Comparison of ENCODE assay signal across 10 cellular contexts in genomic region chr11:70272009-70272408, GRCh38. TPM values are rescaled to one million over a fixed set of nuclear protein-coding genes. Genes with fewer than 3 reads are reported as not detected.
A peak's percentile ranks its signal among the peaks of the same experiment; 100 is the strongest.
DNase-seq lines count a peak whose midpoint lies in the region; ATAC-seq, FAIRE-seq and TF ChIP-seq lines count a peak whose summit lies in the region.
"Had no signal": no experiment of that assay in that cellular context is flagged by ENCODE, and none has a peak within 500 bp of the region (broad histone marks: within the 10 kb centered on the region; RNA-seq: fewer than 3 reads in every experiment).

No MANE protein-coding gene starts in this region.

- no peaks in the 10 kb centered on the region for H3K9me1 ChIP-seq in K562 (ENCODE audit: control insufficient read depth, insufficient read depth, low read length)

- intact Hi-C loops in K562 (cut with micrococcal nuclease), result no loop called here

- BruUV-seq in K562 (replicated peaks; lab: Mats Ljungman, UMichigan), result TSS peak; percentile 44

- TF ChIP-seq POLR2A in K562 (conservative IDR thresholded peaks at IDR 0.05), result no peak
- no peak for TF ChIP-seq POLR2A in erythroblast (IDR thresholded peaks at IDR 0.05; ENCODE audit: low read length)

- no peak for FAIRE-seq in K562 (lab: Jason Lieb, UNC)

- H3K4me3 ChIP-seq in AG10803 (ENCODE audit: low read length) (peak overlapping the region; percentile 86; the same call in 1 of the 2 replicates), HUES48 (ENCODE audit: low read depth, low read length) (0 out of 2 replicates have a peak overlapping the region, but pooled peaks have one; percentile 27), K562 (peak overlapping the region; percentile 91; the same call in 1 of the 2 replicates), muscle layer of colon (ENCODE audit: low read depth in 1 of 2, low read length in 2 of 2) (peak overlapping the region in 1 of 2 donors; percentile 28)

- H3K4me2 ChIP-seq in K562 (ENCODE audit: insufficient read depth, low read length), result peak overlapping the region; percentile 95

- H3K27me3 ChIP-seq in HUES48 (ENCODE audit: control insufficient read depth, insufficient read depth, low read length), result no peaks in the 10 kb centered on the region
- peaks cover 8 to 11% of the 10 kb centered on the region in 2 experiments; a peak in 4 of 5 replicates for H3K27me3 ChIP-seq in K562 (ENCODE audit: control insufficient read depth in 2 of 2, insufficient read depth in 2 of 2, low read length in 2 of 2)
- no peaks in the 10 kb centered on the region for H3K27me3 ChIP-seq in muscle layer of colon (ENCODE audit: control insufficient read depth in 1 of 2, insufficient read depth in 2 of 2, low read length in 2 of 2)
- H3K27me3 ChIP-seq: right lobe of liver had no signal

- peaks cover 60% of the 10 kb centered on the region for H3K79me2 ChIP-seq in K562 (ENCODE audit: control insufficient read depth, insufficient read depth, low read length)

- H3K36me3 ChIP-seq in HUES48 (ENCODE audit: control insufficient read depth, insufficient read depth, low read length) (peaks cover 48% of the 10 kb centered on the region), K562 (ENCODE audit: control insufficient read depth, insufficient read depth, low read length) (peaks cover 49% of the 10 kb centered on the region), muscle layer of colon (ENCODE audit: insufficient read depth, low read length) (peaks cover 14% of the 10 kb centered on the region)

- no peak overlapping the region for H3K9ac ChIP-seq in HUES48 (ENCODE audit: low read depth, low read length)
- no peak overlapping the region for H3K9ac ChIP-seq in K562 (ENCODE audit: insufficient read depth in 1 of 2, low read depth in 2 of 2, low read length in 2 of 2)
- H3K9ac ChIP-seq in muscle layer of colon (ENCODE audit: low read length), result peak overlapping the region; percentile 33

- TF ChIP-seq CTCF in AG10803 (conservative IDR thresholded peaks at IDR 0.05; ENCODE audit: low read length) (no peak), K562 (IDR thresholded peaks at IDR 0.05 in 2 of 3, conservative IDR thresholded peaks at IDR 0.05 in 1 of 3; ENCODE audit: insufficient read depth in 2 of 3, low read depth in 1 of 3, low read length in 3 of 3) (no peak)

- H3K9me3 ChIP-seq in HUES48 (ENCODE audit: control insufficient read depth, insufficient read depth, low read length), result no peaks in the 10 kb centered on the region
- no peaks in the 10 kb centered on the region for H3K9me3 ChIP-seq in K562 (replicated peaks; ENCODE audit: control insufficient read depth, insufficient read depth, low read depth, low read length)
- H3K9me3 ChIP-seq in muscle layer of colon (ENCODE audit: low read length), result no peaks in the 10 kb centered on the region
- H3K9me3 ChIP-seq: right lobe of liver had no signal

- POLR2A ChIA-PET in K562 (lab: Yijun Ruan, JAX), result interaction anchor here (1.3 kb wide), 1 partner anchor 15 kb away, joined by 4 read pairs; no protein-coding TSS in a partner anchor

- CTCF ChIA-PET in K562 (lab: Yijun Ruan, JAX; ENCODE audit: low intra/inter-chr PET ratio), result no interaction called here

- TF ChIP-seq EP300 in K562 (IDR thresholded peaks at IDR 0.05; ENCODE audit: low read length), result no peak

- H4K20me1 ChIP-seq in K562 (replicated peaks; ENCODE audit: control insufficient read depth, insufficient read depth, low read length), result 0 out of 2 replicates have a peak, but pooled peaks cover 7% of the 10 kb centered on the region

- H3K4me1 ChIP-seq in HUES48 (ENCODE audit: control insufficient read depth, insufficient read depth, low read length) (0 out of 2 replicates have a peak, but pooled peaks cover 3% of the 10 kb centered on the region), K562 (replicated peaks in 1 of 2; ENCODE audit: control insufficient read depth in 2 of 2, insufficient read depth in 2 of 2, low read length in 2 of 2) (peaks cover 18 to 20% of the 10 kb centered on the region in 2 experiments; a peak in 4 of 5 replicates), muscle layer of colon (ENCODE audit: insufficient read depth, low read length) (peaks cover 10% of the 10 kb centered on the region)

- 77% methylated on average over 7 of the region's 7 CpGs for WGBS in K562 (ENCODE audit: insufficient coverage, low coverage, missing lambda C conversion rate)

- no peak overlapping the region for H3K27ac ChIP-seq in HUES48 (ENCODE audit: low read depth, low read length)
- H3K27ac ChIP-seq in K562 (ENCODE audit: extremely low read depth, low read depth, low read length), result no peak overlapping the region
- no peak overlapping the region for H3K27ac ChIP-seq in muscle layer of colon (ENCODE audit: low read depth, low read length)

- no peak for TF ChIP-seq RAD21 in K562 (CRISPR knock-in tag; conservative IDR thresholded peaks at IDR 0.05 in 1 of 2, IDR thresholded peaks at IDR 0.05 in 1 of 2)

- ATAC-seq in K562 (no peak), HG02973 (IDR thresholded peaks at IDR 0.05; ENCODE audit: unreplicated experiment) (no peak)

- H2AFZ ChIP-seq in K562 (ENCODE audit: low read depth, low read length), result no peak overlapping the region

- in situ Hi-C loops in K562 (cut with MboI), result no loop called here

- DNase-seq in AG10803 (ENCODE audit: low read depth), result no peak
- no peak for DNase-seq in K562 (ENCODE audit: extremely low read depth in 1 of 4, low spot score in 3 of 4)
- no peak for DNase-seq in erythroblast (lab: John Stamatoyannopoulos, UW)
- DNase-seq in NCI-H1092 treated with DMSO at 0.1 percent for 48 hours (lab: John Stamatoyannopoulos, UW), result no peak
- DNase-seq in epidermal melanocyte (ENCODE audit: insufficient read length, low spot score), result no peak
- DNase-seq: NCI-H1694 had no signal

TF ChIP-seq in K562, 482 proteins besides CTCF, POLR2A, EP300 and RAD21:
- 0 out of 2 replicates have a peak, but pooled peaks have one; percentile 20 for TF ChIP-seq SP1 (CRISPR knock-in tag; IDR thresholded peaks at IDR 0.05)
- TF ChIP-seq SAP30 (IDR thresholded peaks at IDR 0.05; ENCODE audit: borderline replicate concordance, insufficient read depth, low read depth, low read length, poor library complexity, severe bottlenecking), result no peak
- TF ChIP-seq CXXC5 (CRISPR knock-in tag; IDR thresholded peaks at IDR 0.05), result no peak

RNA-seq across cellular contexts. Expression of gene PPFIA1, which starts 1.5 kb away (rescaled TPM):
- 221 and 294 TPM in 2 replicates for total RNA-seq in K562 (2011; cell fraction: chromatin; rRNA removed; ENCODE audit: low replicate concordance)
- total RNA-seq in K562 (2011; cell fraction: nucleolus; rRNA removed), result 104 and 111 TPM in 2 replicates
- total RNA-seq in K562 (2011; cell fraction: nucleoplasm; rRNA removed), result 162 and 166 TPM in 2 replicates
- total RNA-seq in K562 (2014; rRNA removed) (24.9 and 26.0 TPM in 2 replicates), K562 (2014; rRNA removed; fragmentation: Illumina TruSeq; extraction: Trizol) (28.5 and 31.6 TPM in 2 replicates), K562 (2015; rRNA removed; fragmentation: Illumina TruSeq; extraction: Trizol) (28.9 and 30.3 TPM in 2 replicates), K562 (2021) (33.1 and 38.4 TPM in 2 replicates)
- polyA plus RNA-seq in K562 (2011; rRNA removed) (41.5 and 48.0 TPM in 2 replicates), K562 (2014; fragmentation: Illumina TruSeq; extraction: Trizol) (36.2 and 39.5 TPM in 2 replicates), K562 (2014; fragmentation: Nextera tagmentation; extraction: Ambion mirVana) (10 to 100 TPM in 1 of 2 experiments, 1 to 10 TPM in 1; 9.9 to 13.3 TPM), K562 (2014; rRNA removed) (27.4 and 31.0 TPM in 2 replicates)
- polyA plus RNA-seq in K562 (2011; cell fraction: cytosol; rRNA removed), result 42.0 and 45.8 TPM in 2 replicates
- 107 and 119 TPM in 2 replicates for polyA plus RNA-seq in K562 (2011; cell fraction: nucleus; rRNA removed)
- 26.5 and 28.1 TPM in 2 replicates for polyA plus RNA-seq in K562 (2012)
- polyA minus RNA-seq in K562 (2011; rRNA and poly(A)+ RNA removed), result 76.5 and 78.4 TPM in 2 replicates
- 27.9 and 43.6 TPM in 2 replicates for polyA minus RNA-seq in K562 (2011; cell fraction: cytosol; rRNA and poly(A)+ RNA removed)
- polyA minus RNA-seq in K562 (2011; cell fraction: nucleus; rRNA and poly(A)+ RNA removed), result 46.0 and 70.8 TPM in 2 replicates
